In the genomic region with DNA sequence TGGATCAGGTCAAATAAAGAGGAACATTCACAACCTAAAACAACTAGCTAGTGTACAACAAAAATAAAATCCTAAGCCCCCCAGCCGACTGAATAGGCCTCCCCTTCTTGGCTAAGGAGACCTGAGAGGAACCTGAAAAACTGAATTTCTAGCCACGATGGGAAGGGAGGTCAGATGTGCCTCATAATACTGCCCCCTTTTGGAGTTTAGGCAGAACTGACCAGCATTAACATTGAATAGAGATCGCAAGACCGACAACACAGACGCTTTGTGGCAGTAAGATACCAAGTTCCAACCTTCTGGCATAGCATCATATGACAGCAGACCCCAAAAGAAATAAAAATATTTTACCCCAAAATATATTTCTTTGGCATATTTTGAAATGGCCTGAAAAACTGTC, we compare ENCODE assay signal across 8 cellular contexts. TPM values are rescaled to one million over a fixed set of nuclear protein-coding genes. Genes with fewer than 3 reads are reported as not detected.
DNase-seq lines count a peak whose midpoint lies in the region; ATAC-seq and TF ChIP-seq lines count a peak whose summit lies in the region.

No MANE protein-coding gene starts in this region.

- no peak for DNase-seq in left ventricle myocardium inferior
- no peak for DNase-seq in cardiac septum (ENCODE audit: low spot score)
- DNase-seq in MM.1S, result peak; percentile 35
- peak in 1 of 4 donors; percentile 5 for DNase-seq in body of pancreas
- DNase-seq in pons (ENCODE audit: low spot score), result peak; percentile 20
- no peak for DNase-seq in activated CD4-positive, alpha-beta T cell treated with anti-CD3 and anti-CD28 coated beads, Interleukin-2, amount 10 ng/mL, durations not matched to agents 24 days and 14 days
- DNase-seq in activated CD4-positive, CD25-positive, alpha-beta regulatory T cell (lab: John Stamatoyannopoulos, UW), result no peak

- intact Hi-C loops in left ventricle myocardium inferior (cut with micrococcal nuclease) (no loop called here), cardiac septum (cut with DNase I) (no loop called here), body of pancreas (cut with DNase I) (no loop called here)
- intact Hi-C loops in activated CD4-positive, alpha-beta T cell treated with anti-CD3 and anti-CD28 coated beads, Interleukin-2, amount 10 ng/mL, durations not matched to agents 24 days and 14 days (cut with micrococcal nuclease), result loop anchor here (5.0 kb wide), 1 partner anchor 96 kb away; no protein-coding TSS in a partner anchor

- H3K36me3 ChIP-seq in left ventricle myocardium inferior (no peaks in the 10 kb centered on the region), MM.1S (replicated peaks; ENCODE audit: insufficient read depth, low read length) (no peaks in the 10 kb centered on the region), body of pancreas (replicated peaks in 1 of 2; ENCODE audit: insufficient read depth in 1 of 2, low read depth in 2 of 2) (no peaks in the 10 kb centered on the region)

- no peaks in the 10 kb centered on the region for H3K4me1 Mint-ChIP-seq in activated CD4-positive, alpha-beta T cell treated with anti-CD3 and anti-CD28 coated beads, Interleukin-2, amount 10 ng/mL, durations not matched to agents 24 days and 14 days

- TF ChIP-seq POLR2A in body of pancreas (IDR thresholded peaks at IDR 0.05), result no peak

- H3F3A ChIP-seq in MM.1S (ENCODE audit: insufficient read depth, low read length), result no peaks in the 10 kb centered on the region

- H3K79me2 ChIP-seq in MM.1S (ENCODE audit: low read length), result no peaks in the 10 kb centered on the region

- no peak overlapping the region for H3K9ac ChIP-seq in MM.1S (ENCODE audit: low read length)

- ATAC-seq in body of pancreas (no peak), GM18870 (IDR thresholded peaks at IDR 0.05; ENCODE audit: unreplicated experiment) (no peak)

- H3K27ac ChIP-seq in left ventricle myocardium inferior (replicated peaks) (no peak overlapping the region), MM.1S (ENCODE audit: low read length) (no peak overlapping the region), body of pancreas (no peak overlapping the region)

- 0 out of 2 replicates have a peak overlapping the region, but pooled peaks have one; percentile 11 for H2AFZ ChIP-seq in MM.1S (ENCODE audit: low read length)

- H3K9me2 ChIP-seq in MM.1S (replicated peaks; ENCODE audit: insufficient read depth, low read length), result no peaks in the 10 kb centered on the region

- H4K20me1 ChIP-seq in MM.1S (ENCODE audit: insufficient read depth, low read length), result no peaks in the 10 kb centered on the region

- H3K4me1 ChIP-seq in left ventricle myocardium inferior (no peaks in the 10 kb centered on the region), MM.1S (ENCODE audit: low read length) (peaks cover 9% of the 10 kb centered on the region), body of pancreas (peaks cover 12% of the 10 kb centered on the region)

- H3K4me2 ChIP-seq in MM.1S (ENCODE audit: low read depth, low read length), result no peak overlapping the region

- H3K36me3 Mint-ChIP-seq in activated CD4-positive, alpha-beta T cell treated with anti-CD3 and anti-CD28 coated beads, Interleukin-2, amount 10 ng/mL, durations not matched to agents 24 days and 14 days (ENCODE audit: low read depth), result no peaks in the 10 kb centered on the region

- peak; percentile 21 for TF ChIP-seq CTCF in left ventricle myocardium inferior (IDR thresholded peaks at IDR 0.05; ENCODE audit: borderline replicate concordance)
- peak; percentile 58 for TF ChIP-seq CTCF in MM.1S (IDR thresholded peaks at IDR 0.05; ENCODE audit: low read length)
- peak; percentile 9 to 50 (median 36) for TF ChIP-seq CTCF in body of pancreas (IDR thresholded peaks at IDR 0.05)

- no peak overlapping the region for H3K4me3 ChIP-seq in left ventricle myocardium inferior
- H3K4me3 ChIP-seq in MM.1S (ENCODE audit: low read length), result no peak overlapping the region
- no peak overlapping the region for H3K4me3 ChIP-seq in body of pancreas

- H3K9me3 ChIP-seq in left ventricle myocardium inferior (replicated peaks) (peaks cover under 1% of the 10 kb centered on the region), MM.1S (replicated peaks; ENCODE audit: insufficient read depth, low read length) (no peaks in the 10 kb centered on the region), body of pancreas (no peaks in the 10 kb centered on the region)

- H3K4me3 Mint-ChIP-seq in activated CD4-positive, alpha-beta T cell treated with anti-CD3 and anti-CD28 coated beads, Interleukin-2, amount 10 ng/mL, durations not matched to agents 24 days and 14 days, result no peak overlapping the region

- no peaks in the 10 kb centered on the region for H3K27me3 ChIP-seq in left ventricle myocardium inferior (ENCODE audit: low read depth)
- no peaks in the 10 kb centered on the region for H3K27me3 ChIP-seq in MM.1S (replicated peaks; ENCODE audit: insufficient read depth, low read length)
- no peaks in the 10 kb centered on the region for H3K27me3 ChIP-seq in body of pancreas

- peaks cover 6% of the 10 kb centered on the region for H3K27me3 Mint-ChIP-seq in activated CD4-positive, alpha-beta T cell treated with anti-CD3 and anti-CD28 coated beads, Interleukin-2, amount 10 ng/mL, durations not matched to agents 24 days and 14 days

- H3K9me3 Mint-ChIP-seq in activated CD4-positive, alpha-beta T cell treated with anti-CD3 and anti-CD28 coated beads, Interleukin-2, amount 10 ng/mL, durations not matched to agents 24 days and 14 days, result no peaks in the 10 kb centered on the region

- 53 to 61% methylated on average over 5 of the region's 5 CpGs for WGBS in body of pancreas, 2 donors

- H3K27ac Mint-ChIP-seq in activated CD4-positive, alpha-beta T cell treated with anti-CD3 and anti-CD28 coated beads, Interleukin-2, amount 10 ng/mL, durations not matched to agents 24 days and 14 days, result no peak overlapping the region

RNA-seq across cellular contexts. Expression of a gene that starts 15.9 kb away (rescaled TPM):
- total RNA-seq in left ventricle myocardium inferior, result not detected
- not detected for total RNA-seq in cardiac septum
- not detected for total RNA-seq in body of pancreas
- not detected in 2 replicates for total RNA-seq in activated CD4-positive, alpha-beta T cell treated with anti-CD3 and anti-CD28 coated beads, Interleukin-2, amount 10 ng/mL, durations not matched to agents 24 days and 14 days

Comparison
In these comparisons a context has a peak if more than half of its experiments do, and no peak if none do; other contexts are left out.
1. DNase-seq: peak in MM.1S (single experiment) and pons (single experiment); none in left ventricle myocardium inferior (single experiment), cardiac septum (single experiment), activated CD4-positive, alpha-beta T cell treated with anti-CD3 and anti-CD28 coated beads, Interleukin-2, amount 10 ng/mL, durations not matched to agents 24 days and 14 days (single experiment) and activated CD4-positive, CD25-positive, alpha-beta regulatory T cell (0 of 4).
2. Peak in every context shown above with its lines, with median percentiles within 50 percentile points of each other: CTCF ChIP-seq.